Comparison of ENCODE assay signal across 11 cellular contexts in the genomic region with DNA sequence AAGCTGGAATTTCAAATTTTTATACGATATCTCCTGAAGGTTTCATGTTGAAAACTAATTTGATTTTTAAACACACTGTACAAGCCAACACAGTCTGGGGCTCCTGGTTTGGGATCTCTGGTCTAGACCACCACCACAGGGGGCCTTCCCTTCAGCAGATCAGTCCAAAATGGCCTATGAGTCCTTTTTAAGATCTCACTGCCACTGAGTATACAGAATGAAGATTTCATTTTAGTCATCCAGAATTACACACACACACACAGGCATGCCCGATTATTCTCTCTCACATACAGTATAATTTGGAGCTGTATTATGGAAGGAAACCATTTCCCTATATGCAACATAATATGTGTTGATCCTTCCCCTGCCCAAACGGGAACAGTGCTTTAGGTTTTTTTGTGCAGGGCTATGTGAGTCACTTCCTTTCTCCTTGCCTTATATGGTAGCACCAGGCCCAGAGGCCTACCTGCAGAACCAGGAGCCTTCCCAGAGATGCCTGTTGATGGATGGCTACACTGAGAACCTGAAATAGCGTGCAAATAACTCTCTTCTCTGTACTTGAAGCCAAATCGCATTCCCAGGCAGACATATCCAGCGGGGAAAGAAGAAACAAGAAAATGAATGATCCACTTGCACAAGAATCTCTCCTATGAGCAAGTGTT. TPM values are rescaled to one million over a fixed set of nuclear protein-coding genes. Genes with fewer than 3 reads are reported as not detected.
A peak's percentile ranks its signal among the peaks of the same experiment; 100 is the strongest.
DNase-seq lines count a peak whose midpoint lies in the region; ATAC-seq and TF ChIP-seq lines count a peak whose summit lies in the region.
"Had no signal": no experiment of that assay in that cellular context is flagged by ENCODE, and none has a peak within 500 bp of the region (broad histone marks: within the 10 kb centered on the region; RNA-seq: fewer than 3 reads in every experiment).

No MANE protein-coding gene starts in this region.

- H2AFZ ChIP-seq in PC-9: peak overlapping the region; percentile 68; the same call in 1 of the 2 replicates

- peak overlapping the region; percentile 43 for H3K4me2 ChIP-seq in PC-9

- no TSS peak for BruUV-seq in PC-9 (replicated peaks; lab: Mats Ljungman, UMichigan)

- no peak for TF ChIP-seq CTCF in PC-9 (conservative IDR thresholded peaks at IDR 0.05)
- no peak for TF ChIP-seq CTCF in glutamatergic neuron (IDR thresholded peaks at IDR 0.05; ENCODE audit: partially characterized antibody, unreplicated experiment)

- WGBS in thymus: 63% methylated on average over 6 of the region's 6 CpGs

- peaks cover under 1% of the 10 kb centered on the region for H3K4me1 Mint-ChIP-seq in glutamatergic neuron (ENCODE audit: low read depth, unreplicated experiment)

- CTCF ChIA-PET in PC-9 (lab: Charles Lee): interaction anchor here (0.8 kb wide), 1 partner anchor 12 kb away, joined by 3 read pairs; no protein-coding TSS in a partner anchor

- no peaks in the 10 kb centered on the region for H4K20me1 ChIP-seq in PC-9 (ENCODE audit: insufficient read depth)

- no peak overlapping the region for H3K27ac Mint-ChIP-seq in glutamatergic neuron (ENCODE audit: unreplicated experiment)

- no peaks in the 10 kb centered on the region for H3K36me3 Mint-ChIP-seq in glutamatergic neuron (ENCODE audit: unreplicated experiment)
- H3K36me3 Mint-ChIP-seq: brain had no signal

- no peak overlapping the region for H3K27ac ChIP-seq in PC-9
- H3K27ac ChIP-seq in thymus (ENCODE audit: low read depth): peak overlapping the region; percentile 50
- H3K27ac ChIP-seq: uterus had no signal

- no peaks in the 10 kb centered on the region for H3K9me3 ChIP-seq in PC-9 (ENCODE audit: insufficient read depth, low read depth)
- H3K9me3 ChIP-seq in thymus (ENCODE audit: control insufficient read depth): no peaks in the 10 kb centered on the region
- H3K9me3 ChIP-seq: uterus had no signal

- H3K79me2 ChIP-seq in PC-9 (ENCODE audit: low read depth): no peaks in the 10 kb centered on the region

- TF ChIP-seq POLR2A in erythroblast (IDR thresholded peaks at IDR 0.05; ENCODE audit: low read length): no peak

- intact Hi-C loops in Right ventricle myocardium superior (cut with DNase I) (no loop called here), cardiac septum (cut with DNase I) (no loop called here), PC-9 (cut with micrococcal nuclease; ENCODE audit: unreplicated experiment) (no loop called here)

- H3K9me3 Mint-ChIP-seq in glutamatergic neuron (ENCODE audit: unreplicated experiment): no peaks in the 10 kb centered on the region

- DNase-seq in Right ventricle myocardium superior (no peak), cardiac septum (ENCODE audit: low spot score) (no peak), PC-9 (peak; percentile 48 to 67), erythroblast (lab: John Stamatoyannopoulos, UW) (no peak), glutamatergic neuron (no peak), A172 (ENCODE audit: low spot score) (no peak)
- DNase-seq: uterus had no signal

- peak; percentile 30 for ATAC-seq in Right ventricle myocardium superior (ENCODE audit: poor library complexity)
- peak; percentile 91 for ATAC-seq in esophagus mucosa

- H3K4me1 ChIP-seq in PC-9 (replicated peaks; ENCODE audit: insufficient read depth) (peaks cover 7% of the 10 kb centered on the region), thymus (ENCODE audit: control insufficient read depth, insufficient read depth, low read length) (peaks cover 9% of the 10 kb centered on the region)

- H3K4me3 ChIP-seq in PC-9 (no peak overlapping the region), thymus (ENCODE audit: low read length) (no peak overlapping the region)
- H3K4me3 ChIP-seq: uterus had no signal

- H3K4me3 Mint-ChIP-seq in glutamatergic neuron (ENCODE audit: unreplicated experiment): no peak overlapping the region
- H3K4me3 Mint-ChIP-seq: brain, neural crest cell had no signal

- H3K36me3 ChIP-seq in PC-9 (ENCODE audit: low read depth) (no peaks in the 10 kb centered on the region), thymus (ENCODE audit: control insufficient read depth, insufficient read depth) (no peaks in the 10 kb centered on the region)
- H3K36me3 ChIP-seq: uterus had no signal

- H3K27me3 Mint-ChIP-seq in glutamatergic neuron (ENCODE audit: unreplicated experiment): peaks cover 4% of the 10 kb centered on the region
- H3K27me3 Mint-ChIP-seq: brain had no signal

- H3K9me2 ChIP-seq in PC-9 (ENCODE audit: insufficient read depth): no peaks in the 10 kb centered on the region

- H3K27me3 ChIP-seq in PC-9 (ENCODE audit: insufficient read depth, low read depth): no peaks in the 10 kb centered on the region
- no peaks in the 10 kb centered on the region for H3K27me3 ChIP-seq in thymus (ENCODE audit: control insufficient read depth, insufficient read depth)
- H3K27me3 ChIP-seq: uterus had no signal

- POLR2A ChIA-PET in PC-9 (lab: Charles Lee; ENCODE audit: unreplicated experiment): no interaction called here

- no peaks in the 10 kb centered on the region for H3F3A ChIP-seq in PC-9 (ENCODE audit: insufficient read depth, low read depth)

RNA-seq across cellular contexts. Expression of a gene that starts 28.1 kb away (rescaled TPM):
- total RNA-seq in Right ventricle myocardium superior: 294 TPM
- total RNA-seq in cardiac septum: 227 TPM
- total RNA-seq in PC-9 (2021): 142 and 150 TPM in 2 replicates
- total RNA-seq in esophagus mucosa: 157 TPM
- 26.3 TPM for polyA plus RNA-seq in thymus
- 182 TPM for total RNA-seq in glutamatergic neuron (ENCODE audit: unreplicated experiment)
- 16.3 and 18.0 TPM in 2 replicates for total RNA-seq in A172 (2014; rRNA removed; shearing (Covaris generic))

Comparison
In these comparisons a context has a peak if more than half of its experiments do, and no peak if none do; other contexts are left out.
1. DNase-seq: peak in PC-9 (2 of 2); none in Right ventricle myocardium superior (single experiment), cardiac septum (single experiment), erythroblast (0 of 2), glutamatergic neuron (single experiment) and A172 (single experiment).